Comparison of ENCODE assay signal across 5 cellular contexts in the genomic region with DNA sequence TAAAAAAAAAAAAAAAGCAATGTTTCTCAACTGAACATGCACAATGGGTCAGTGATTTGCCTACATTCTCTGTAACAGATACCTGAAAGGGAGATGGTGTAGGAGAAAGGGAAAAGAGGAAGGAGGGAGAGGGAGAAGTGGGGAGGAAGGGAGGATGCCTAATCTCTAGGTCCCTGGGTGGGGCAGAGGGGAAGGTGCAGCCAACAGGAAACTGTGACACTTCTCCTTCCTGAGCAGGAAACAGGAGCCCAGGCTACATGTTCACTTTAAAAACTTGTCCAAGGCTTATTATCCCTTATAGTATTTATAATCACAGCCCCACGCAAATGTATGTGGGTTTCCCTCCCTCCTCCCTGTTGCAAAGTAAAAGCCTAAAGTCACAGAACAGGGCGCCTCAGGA.
"Had no signal": no experiment of that assay in that cellular context is flagged by ENCODE, and none has a peak within 500 bp of the region (broad histone marks: within the 10 kb centered on the region; RNA-seq: fewer than 3 reads in every experiment).

No MANE protein-coding gene starts in this region.

- H2AFZ ChIP-seq: GM23338 had no signal

- DNase-seq: H9, HCEC 1CT, KBM-7 had no signal

- ATAC-seq: GM23338, HepG2 had no signal

- H3K4me3 ChIP-seq: GM23338 had no signal

- H3K4me2 ChIP-seq: GM23338 had no signal
